Comparison of ENCODE assay signal across 17 cellular contexts in genomic region chr6:139117734-139118133, GRCh38. TPM values are rescaled to one million over a fixed set of nuclear protein-coding genes. Genes with fewer than 3 reads are reported as not detected.
DNase-seq lines count a peak whose midpoint lies in the region; ATAC-seq and TF ChIP-seq lines count a peak whose summit lies in the region.
"Had no signal": no experiment of that assay in that cellular context is flagged by ENCODE, and none has a peak within 500 bp of the region (broad histone marks: within the 10 kb centered on the region; RNA-seq: fewer than 3 reads in every experiment).

No MANE protein-coding gene starts in this region.

- H3K27ac ChIP-seq in C4-2B: no peak overlapping the region
- H3K27ac ChIP-seq in RWPE2 (ENCODE audit: poor library complexity, severe bottlenecking): no peak overlapping the region
- H3K27ac ChIP-seq: adrenal gland, suprapubic skin had no signal

- H3K27me3 Mint-ChIP-seq in activated T-helper 2 cell treated with anti-CD3 and anti-CD28 coated beads, Interferon-gamma antibody, Interleukin-2, Interleukin-4, amounts not matched to agents 10 μg/mL and 5 μg/mL and 100 μg/mL, durations not matched to agents 14 hours and 24 hours and 36 hours (ENCODE audit: low read depth): no peaks in the 10 kb centered on the region

- H3K4me3 Mint-ChIP-seq in activated T-helper 2 cell treated with anti-CD3 and anti-CD28 coated beads, Interferon-gamma antibody, Interleukin-2, Interleukin-4, amounts not matched to agents 10 μg/mL and 5 μg/mL and 100 μg/mL, durations not matched to agents 14 hours and 24 hours and 36 hours (ENCODE audit: low read depth): no peak overlapping the region
- H3K4me3 Mint-ChIP-seq: natural killer cell; T-helper 1 cell treated with Interleukin-12 subunit alpha and Interleukin-12 subunit beta and Interleukin-4 antibody, amounts not matched to agents 30 μg/mL and 1 μg/mL, for 36 hours; WTC11 had no signal

- no peak for DNase-seq in RWPE2 (ENCODE audit: low spot score)
- peak; percentile 25 for DNase-seq in fibroblast of villous mesenchyme (ENCODE audit: low read depth)
- no peak for DNase-seq in NCI-H1694 treated with DMSO at 0.1 percent for 48 hours (lab: John Stamatoyannopoulos, UW)
- no peak for DNase-seq in NCI-H187 treated with DMSO at 0.1 percent for 48 hours (lab: John Stamatoyannopoulos, UW)
- DNase-seq in activated T-helper 2 cell treated with anti-CD3 and anti-CD28 coated beads, Interferon-gamma antibody, Interleukin-2, Interleukin-4, amounts not matched to agents 10 μg/mL and 5 μg/mL and 100 μg/mL, durations not matched to agents 14 hours and 24 hours and 36 hours (ENCODE audit: low spot score): no peak
- DNase-seq: adrenal gland, Calu3, cerebellar nuclear complex, natural killer cell, NCI-H1417 treated with DMSO at 0.1 percent for 48 hours, Right ventricle myocardium superior had no signal

- H3K4me3 ChIP-seq in RWPE2 (ENCODE audit: severe bottlenecking) (no peak overlapping the region), fibroblast of villous mesenchyme (ENCODE audit: low read depth, low read length) (no peak overlapping the region)
- H3K4me3 ChIP-seq: adrenal gland, suprapubic skin had no signal

- H3K27ac Mint-ChIP-seq in activated T-helper 2 cell treated with anti-CD3 and anti-CD28 coated beads, Interferon-gamma antibody, Interleukin-2, Interleukin-4, amounts not matched to agents 10 μg/mL and 5 μg/mL and 100 μg/mL, durations not matched to agents 14 hours and 24 hours and 36 hours: no peak overlapping the region
- H3K27ac Mint-ChIP-seq: natural killer cell; T-helper 1 cell treated with Interleukin-12 subunit alpha and Interleukin-12 subunit beta and Interleukin-4 antibody, amounts not matched to agents 30 μg/mL and 1 μg/mL, for 36 hours; WTC11 had no signal

- H3K27me3 ChIP-seq in RWPE2 (ENCODE audit: insufficient read depth, poor library complexity, severe bottlenecking): no peaks in the 10 kb centered on the region
- H3K27me3 ChIP-seq: adrenal gland, suprapubic skin had no signal

- H3K9me3 Mint-ChIP-seq in activated T-helper 2 cell treated with anti-CD3 and anti-CD28 coated beads, Interferon-gamma antibody, Interleukin-2, Interleukin-4, amounts not matched to agents 10 μg/mL and 5 μg/mL and 100 μg/mL, durations not matched to agents 14 hours and 24 hours and 36 hours: peaks cover 30% of the 10 kb centered on the region

- peaks cover 23% of the 10 kb centered on the region for H3K36me3 Mint-ChIP-seq in activated T-helper 2 cell treated with anti-CD3 and anti-CD28 coated beads, Interferon-gamma antibody, Interleukin-2, Interleukin-4, amounts not matched to agents 10 μg/mL and 5 μg/mL and 100 μg/mL, durations not matched to agents 14 hours and 24 hours and 36 hours (ENCODE audit: low read depth)

- peaks cover 3% of the 10 kb centered on the region for H3K9me3 ChIP-seq in RWPE2 (ENCODE audit: severe bottlenecking)
- H3K9me3 ChIP-seq: adrenal gland had no signal

- H3K36me3 ChIP-seq in RWPE2 (ENCODE audit: low read depth): no peaks in the 10 kb centered on the region
- H3K36me3 ChIP-seq: adrenal gland, suprapubic skin had no signal

- no peak for ATAC-seq in RWPE2 (ENCODE audit: low read depth)
- no peak for ATAC-seq in GM21737 (IDR thresholded peaks at IDR 0.05; ENCODE audit: unreplicated experiment)
- ATAC-seq: natural killer cell, WTC11 had no signal

- H3K4me1 Mint-ChIP-seq in activated T-helper 2 cell treated with anti-CD3 and anti-CD28 coated beads, Interferon-gamma antibody, Interleukin-2, Interleukin-4, amounts not matched to agents 10 μg/mL and 5 μg/mL and 100 μg/mL, durations not matched to agents 14 hours and 24 hours and 36 hours (ENCODE audit: low read depth): peaks cover 38% of the 10 kb centered on the region

- intact Hi-C loops in activated T-helper 2 cell treated with anti-CD3 and anti-CD28 coated beads, Interferon-gamma antibody, Interleukin-2, Interleukin-4, amounts not matched to agents 10 μg/mL and 5 μg/mL and 100 μg/mL, durations not matched to agents 14 hours and 24 hours and 36 hours (cut with micrococcal nuclease): no loop called here

- TF ChIP-seq CTCF in C4-2B (conservative IDR thresholded peaks at IDR 0.05): peak; percentile 46
- TF ChIP-seq CTCF in GM12873 (IDR thresholded peaks at IDR 0.05; ENCODE audit: insufficient read depth, low read depth, low read length, missing control alignments): peak; percentile 14
- TF ChIP-seq CTCF in RWPE2 (IDR thresholded peaks at IDR 0.05; ENCODE audit: poor library complexity, severe bottlenecking): peak; percentile 20
- TF ChIP-seq CTCF in fibroblast of villous mesenchyme (IDR thresholded peaks at IDR 0.05; ENCODE audit: insufficient read depth, low read depth, low read length): no peak

- H3K4me1 ChIP-seq in RWPE2 (ENCODE audit: insufficient read depth, poor library complexity, severe bottlenecking): peaks cover 1% of the 10 kb centered on the region
- H3K4me1 ChIP-seq: adrenal gland, suprapubic skin had no signal

RNA-seq across cellular contexts. Expression of gene HECA, which starts 17.1 kb away (rescaled TPM):
- total RNA-seq in fibroblast of villous mesenchyme: 16.8 and 22.9 TPM in 2 replicates
- total RNA-seq in activated T-helper 2 cell treated with anti-CD3 and anti-CD28 coated beads, Interferon-gamma antibody, Interleukin-2, Interleukin-4, amounts not matched to agents 10 μg/mL and 5 μg/mL and 100 μg/mL, durations not matched to agents 14 hours and 24 hours and 36 hours: 33.6 and 36.9 TPM in 2 replicates
